ENCODE assay signal across 8 cellular contexts in the genomic region with DNA sequence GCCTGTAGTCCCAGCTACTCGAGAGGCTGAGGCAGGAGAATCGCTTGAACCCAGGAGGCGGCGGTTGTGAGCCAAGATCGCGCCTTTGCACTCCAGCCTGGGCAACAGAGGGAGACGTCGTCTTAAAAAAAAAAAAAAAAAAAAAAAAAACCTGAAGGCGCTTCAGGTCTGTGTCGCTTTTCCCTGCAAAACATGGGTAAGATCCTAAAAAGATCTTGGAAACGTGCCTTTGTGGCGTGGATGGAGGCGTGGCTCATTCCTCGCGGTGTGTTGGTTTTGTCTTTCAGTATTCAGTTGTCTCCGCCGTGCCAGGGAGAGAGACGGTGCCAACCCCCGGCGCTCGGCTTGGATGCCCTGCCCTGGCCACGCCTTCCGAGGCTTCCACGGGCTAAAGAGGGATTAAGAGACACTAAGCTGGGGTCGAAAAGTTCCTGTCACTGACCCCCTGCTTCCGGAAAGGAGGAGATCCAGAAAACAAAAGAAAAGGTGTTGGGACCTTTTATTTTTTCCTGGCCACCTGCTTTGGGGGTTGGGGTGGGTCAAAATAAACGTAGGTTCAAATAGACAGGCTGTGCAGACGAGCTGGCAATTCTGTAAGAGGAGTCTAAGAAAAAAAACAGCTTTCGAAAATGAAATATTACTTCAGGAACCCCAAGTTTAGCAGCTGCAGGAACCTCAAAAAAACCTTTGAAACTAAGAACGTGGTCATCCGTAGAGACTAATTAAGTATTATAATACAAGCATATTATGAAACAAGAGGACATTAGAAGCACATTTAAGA. TPM values are rescaled to one million over a fixed set of nuclear protein-coding genes. Genes with fewer than 3 reads are reported as not detected.
DNase-seq lines count a peak whose midpoint lies in the region; ATAC-seq and TF ChIP-seq lines count a peak whose summit lies in the region.

No MANE protein-coding gene starts in this region.

- no peaks in the 10 kb centered on the region for H3K9me2 ChIP-seq in OCI-LY7 (ENCODE audit: insufficient read depth, low read length)

- intact Hi-C loops in OCI-LY7 (cut with micrococcal nuclease; ENCODE audit: unreplicated experiment), result loop anchor here (2.0 to 10.0 kb wide), 7 partner anchors 69 to 803 kb away; partner anchors contain the start of genes ACAT1, ALKBH8, C11orf65 and CUL5
- intact Hi-C loops in left ventricle myocardium superior (cut with micrococcal nuclease), result no loop called here
- intact Hi-C loops in sciatic nerve (cut with DNase I), result no loop called here

- ATAC-seq in HG03025 (IDR thresholded peaks at IDR 0.05; ENCODE audit: low FRiP score, unreplicated experiment) (peak; percentile 29), left ventricle myocardium superior (peak; percentile 62), sciatic nerve (peak; percentile 50), GM21619 (IDR thresholded peaks at IDR 0.05; ENCODE audit: unreplicated experiment) (no peak)

- peak overlapping the region; percentile 85 for H3K4me3 ChIP-seq in OCI-LY7 (ENCODE audit: low read depth, low read length, poor library complexity, severe bottlenecking)

- H3K36me3 ChIP-seq in OCI-LY7 (ENCODE audit: insufficient read depth, low read length), result peaks cover 11% of the 10 kb centered on the region

- BruUV-seq in OCI-LY7 (replicated peaks; lab: Mats Ljungman, UMichigan), result no TSS peak

- H3K27ac ChIP-seq in OCI-LY7 (ENCODE audit: low read depth, low read length, poor library complexity, severe bottlenecking), result peak overlapping the region; percentile 62

- H4K20me1 ChIP-seq in OCI-LY7 (ENCODE audit: insufficient read depth, low read length), result no peaks in the 10 kb centered on the region

- CTCF ChIA-PET in OCI-LY7 (lab: Charles Lee; ENCODE audit: unreplicated experiment), result no interaction called here

- H2AFZ ChIP-seq in OCI-LY7 (ENCODE audit: low read length), result peak overlapping the region; percentile 98

- H3K79me2 ChIP-seq in OCI-LY7 (ENCODE audit: insufficient read depth, low read depth, low read length), result peaks cover 32% of the 10 kb centered on the region

- peak overlapping the region; percentile 71 for H3K4me2 ChIP-seq in OCI-LY7 (ENCODE audit: low read length)

- no peaks in the 10 kb centered on the region for H3K9me3 ChIP-seq in OCI-LY7 (ENCODE audit: low read length)

- peaks cover 18% of the 10 kb centered on the region for H3K4me1 ChIP-seq in OCI-LY7 (ENCODE audit: insufficient read depth, low read length, poor library complexity, severe bottlenecking)

- in situ Hi-C loops in G401 (cut with HindIII; ENCODE audit: low sequenced_read_pairs), result no loop called here

- POLR2A ChIA-PET in OCI-LY7 (lab: Charles Lee), result interaction anchor here (0.5 to 1.3 kb wide), 11 partner anchors 10 to 801 kb away, joined by 3 to 6 read pairs (median 3); no protein-coding TSS in a partner anchor

- TF ChIP-seq CTCF in OCI-LY7 (conservative IDR thresholded peaks at IDR 0.05; ENCODE audit: low read length), result no peak

- DNase-seq in G401 (ENCODE audit: low spot score), result peak; percentile 29
- DNase-seq in OCI-LY7 (ENCODE audit: low spot score), result peak; percentile 53
- DNase-seq in activated naive CD4-positive, alpha-beta T cell treated with anti-CD3 and anti-CD28 coated beads, Interleukin-2, amount 50 U/mL, for 16 hours, result peak; percentile 36
- DNase-seq in left ventricle myocardium superior, result peak; percentile 53
- peak; percentile 62 for DNase-seq in sciatic nerve (ENCODE audit: low spot score)
- no peak for DNase-seq in HCEC 1CT

RNA-seq across cellular contexts. Expression of gene SLC35F2, which starts 1.1 kb away (rescaled TPM):
- 67.8 and 105 TPM in 2 replicates for total RNA-seq in G401 (2014; rRNA removed; shearing (Covaris generic))
- 20.9 and 23.3 TPM in 2 replicates for total RNA-seq in OCI-LY7 (2014; rRNA removed; shearing (Covaris generic))
- total RNA-seq in OCI-LY7 (2022), result 21.1 and 21.6 TPM in 2 replicates
- 0.52 TPM for total RNA-seq in left ventricle myocardium superior
- 4.2 TPM for total RNA-seq in sciatic nerve
